ENCODE assay signal across 1 cellular context in genomic region chr5:109038209-109038840, GRCh38.
TF ChIP-seq lines count a peak whose summit lies in the region.

No MANE protein-coding gene starts in this region.

TF ChIP-seq in endothelial cell of umbilical vein, 7 proteins besides CTCF, POLR2A, EP300 and RAD21:
- TF ChIP-seq FOS (IDR thresholded peaks at IDR 0.05; ENCODE audit: borderline replicate concordance, insufficient read depth, low read length) (peak; percentile 80), JUN (IDR thresholded peaks at IDR 0.05; ENCODE audit: borderline replicate concordance, insufficient read depth, insufficient read length, low read depth) (peak; percentile 77), MAX (IDR thresholded peaks at IDR 0.05; ENCODE audit: insufficient read depth, insufficient read length) (no peak)
TF ChIP-seq in endothelial cell of umbilical vein: peak in this region for 2.
